In the genomic region with DNA sequence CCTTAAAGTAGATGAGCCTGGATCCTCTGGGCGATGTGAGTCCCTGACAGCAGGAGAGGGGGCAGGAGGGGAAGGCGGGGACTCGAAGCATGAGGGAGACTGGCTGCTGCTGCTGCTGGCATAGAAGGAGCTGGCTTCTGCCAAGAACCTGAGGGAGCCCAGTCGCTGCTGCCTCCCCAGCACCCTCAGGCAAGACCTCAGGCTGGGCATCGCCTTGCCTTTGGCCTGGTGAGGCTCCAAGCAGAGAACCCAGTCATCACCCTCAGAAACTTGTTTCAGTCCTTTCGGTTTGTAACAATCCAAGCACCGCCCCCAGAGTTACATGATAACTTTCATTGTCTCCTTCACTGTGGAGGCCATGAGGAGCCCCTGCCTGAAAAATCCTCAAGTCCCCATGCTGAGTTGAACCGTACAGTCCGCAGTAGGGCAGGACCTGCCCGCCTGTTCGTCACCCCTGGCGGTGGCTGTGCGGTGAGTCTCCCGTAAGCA, we compare ENCODE assay signal across 9 cellular contexts. TPM values are rescaled to one million over a fixed set of nuclear protein-coding genes. Genes with fewer than 3 reads are reported as not detected.
DNase-seq lines count a peak whose midpoint lies in the region; ATAC-seq and TF ChIP-seq lines count a peak whose summit lies in the region.
"Had no signal": no experiment of that assay in that cellular context is flagged by ENCODE, and none has a peak within 500 bp of the region (broad histone marks: within the 10 kb centered on the region; RNA-seq: fewer than 3 reads in every experiment).

No MANE protein-coding gene starts in this region.

- no peaks in the 10 kb centered on the region for H3K4me1 Mint-ChIP-seq in T-helper 2 cell treated with Interferon-gamma antibody and Interleukin-4, amounts not matched to agents 5 μg/mL and 100 μg/mL, for 36 hours (ENCODE audit: low read depth)

- H3K4me1 ChIP-seq in SJSA1 (replicated peaks) = peaks cover 15% of the 10 kb centered on the region
- peaks cover 12% of the 10 kb centered on the region for H3K4me1 ChIP-seq in cardiac muscle cell (ENCODE audit: low read depth)

- peak; percentile 65 for DNase-seq in GM03348 (ENCODE audit: low spot score)
- DNase-seq in SJSA1 (ENCODE audit: low read depth in 1 of 2, low spot score in 2 of 2) = peak in 1 of 2 experiments; percentile 21
- peak; percentile 46 to 53 for DNase-seq in cardiac muscle cell (ENCODE audit: low read depth in 1 of 2, low spot score in 1 of 2)
- no peak for DNase-seq in sciatic nerve (ENCODE audit: low spot score)
- DNase-seq in T-helper 2 cell treated with Interferon-gamma antibody and Interleukin-4, amounts not matched to agents 5 μg/mL and 100 μg/mL, for 36 hours (ENCODE audit: low spot score) = no peak
- DNase-seq in superior temporal gyrus (ENCODE audit: extremely low spot score) = no peak

- H3K9me3 ChIP-seq in SJSA1 (replicated peaks) = peaks cover 3% of the 10 kb centered on the region; the same call in 1 of the 2 replicates
- no peaks in the 10 kb centered on the region for H3K9me3 ChIP-seq in cardiac muscle cell (ENCODE audit: low read depth)

- TF ChIP-seq CTCF in cardiac muscle cell (IDR thresholded peaks at IDR 0.05; ENCODE audit: low read depth, low read length) = no peak

- H3K27me3 Mint-ChIP-seq in T-helper 2 cell treated with Interferon-gamma antibody and Interleukin-4, amounts not matched to agents 5 μg/mL and 100 μg/mL, for 36 hours (ENCODE audit: low read depth) = peaks cover 16% of the 10 kb centered on the region

- no peak overlapping the region for H3K4me3 Mint-ChIP-seq in T-helper 2 cell treated with Interferon-gamma antibody and Interleukin-4, amounts not matched to agents 5 μg/mL and 100 μg/mL, for 36 hours

- intact Hi-C loops in sciatic nerve (cut with DNase I) = no loop called here

- no peaks in the 10 kb centered on the region for H3K36me3 ChIP-seq in SJSA1
- no peaks in the 10 kb centered on the region for H3K36me3 ChIP-seq in cardiac muscle cell

- H3K4me3 ChIP-seq in SJSA1 (peak overlapping the region; percentile 22), cardiac muscle cell (no peak overlapping the region)
- H3K4me3 ChIP-seq: GM12878 had no signal

- H3K9me3 Mint-ChIP-seq in T-helper 2 cell treated with Interferon-gamma antibody and Interleukin-4, amounts not matched to agents 5 μg/mL and 100 μg/mL, for 36 hours = peaks cover 7% of the 10 kb centered on the region

- no peaks in the 10 kb centered on the region for H3K27me3 ChIP-seq in SJSA1 (replicated peaks)
- H3K27me3 ChIP-seq in cardiac muscle cell = no peaks in the 10 kb centered on the region

- H3K27ac Mint-ChIP-seq in T-helper 2 cell treated with Interferon-gamma antibody and Interleukin-4, amounts not matched to agents 5 μg/mL and 100 μg/mL, for 36 hours = no peak overlapping the region

- H3K27ac ChIP-seq in SJSA1 (no peak overlapping the region), cardiac muscle cell (peak overlapping the region; percentile 4)

- ATAC-seq in sciatic nerve (peak; percentile 68), GM18873 (IDR thresholded peaks at IDR 0.05; ENCODE audit: low FRiP score, unreplicated experiment) (no peak), GM18519 (IDR thresholded peaks at IDR 0.05; ENCODE audit: low FRiP score, unreplicated experiment) (no peak)
- ATAC-seq: GM12878 had no signal

- no peaks in the 10 kb centered on the region for H3K36me3 Mint-ChIP-seq in T-helper 2 cell treated with Interferon-gamma antibody and Interleukin-4, amounts not matched to agents 5 μg/mL and 100 μg/mL, for 36 hours (ENCODE audit: low read depth)

RNA-seq across cellular contexts. Expression of a gene that starts 38.8 kb away (rescaled TPM):
- 32.6 and 42.0 TPM in 2 replicates for total RNA-seq in SJSA1 (2014; rRNA removed; shearing (Covaris generic))
- total RNA-seq in cardiac muscle cell (39.6 and 46.1 TPM in 2 replicates), sciatic nerve (44.2 TPM)
- polyA plus RNA-seq in cardiac muscle cell = 46.8 and 50.4 TPM in 2 replicates

Comparison
In these comparisons a context has a peak if more than half of its experiments do, and no peak if none do; other contexts are left out.
1. DNase-seq: peak in GM03348 (single experiment) and cardiac muscle cell (2 of 2); none in sciatic nerve (single experiment), T-helper 2 cell treated with Interferon-gamma antibody and Interleukin-4, amounts not matched to agents 5 μg/mL and 100 μg/mL, for 36 hours (single experiment) and superior temporal gyrus (single experiment).